1 cellular context compared by ENCODE assay signal in genomic region chr5:17343675-17344074, GRCh38.
TF ChIP-seq lines count a peak whose summit lies in the region.

No MANE protein-coding gene starts in this region.

TF ChIP-seq in HEK293, 187 proteins besides CTCF, POLR2A, EP300 and RAD21 (continued from another document):
- TF ChIP-seq ZSCAN18 (tag by site-specific recombination; IDR thresholded peaks at IDR 0.05) (no peak), PATZ1 (tag by site-specific recombination; IDR thresholded peaks at IDR 0.05) (0 out of 2 replicates have a peak, but pooled peaks have one; percentile 44), YY2 (tag by site-specific recombination; IDR thresholded peaks at IDR 0.05) (0 out of 2 replicates have a peak, but pooled peaks have one; percentile 35), ZNF433 (tag by site-specific recombination; IDR thresholded peaks at IDR 0.05; ENCODE audit: low read depth) (no peak), ZBTB49 (tag by site-specific recombination; IDR thresholded peaks at IDR 0.05; ENCODE audit: low read depth) (no peak), ZNF473 (tag by site-specific recombination; IDR thresholded peaks at IDR 0.05) (no peak)
TF ChIP-seq in HEK293: peak in this region for 36.
